Comparison of ENCODE assay signal across 8 cellular contexts in the genomic region with DNA sequence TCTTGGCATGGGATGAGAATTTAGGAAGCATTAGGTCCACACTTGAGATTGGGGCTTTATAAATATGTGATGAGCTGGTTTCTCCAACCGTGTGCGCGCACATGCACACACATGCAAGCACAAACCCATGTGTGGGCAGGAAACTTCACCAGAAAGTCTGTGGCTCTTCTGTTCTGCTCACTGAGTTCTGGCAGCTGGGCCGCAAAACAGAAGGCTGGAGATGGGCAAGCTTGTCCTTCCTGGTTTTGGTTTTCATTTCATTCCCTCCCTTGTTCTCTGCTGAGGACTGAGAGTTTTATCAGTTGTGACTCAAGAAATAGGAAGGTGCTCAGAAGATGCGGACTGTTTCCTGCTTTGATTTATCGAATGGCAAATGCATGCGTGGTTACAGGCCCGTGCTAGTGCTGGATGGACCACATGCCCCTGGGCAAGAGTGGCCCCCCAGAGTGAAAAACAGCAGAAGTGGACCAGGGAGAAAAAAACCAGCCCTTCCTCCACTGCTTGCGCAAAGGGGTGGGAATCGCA. TPM values are rescaled to one million over a fixed set of nuclear protein-coding genes. Genes with fewer than 3 reads are reported as not detected.
DNase-seq lines count a peak whose midpoint lies in the region; ATAC-seq and TF ChIP-seq lines count a peak whose summit lies in the region.
"Had no signal": no experiment of that assay in that cellular context is flagged by ENCODE, and none has a peak within 500 bp of the region (broad histone marks: within the 10 kb centered on the region; RNA-seq: fewer than 3 reads in every experiment).

No MANE protein-coding gene starts in this region.

- POLR2A ChIA-PET in activated B cell treated with CpG ODN at 0.5 μM for 24 hours (lab: Charles Lee), result interaction anchor here (0.5 to 12.5 kb wide), 11 partner anchors 10 to 141 kb away, joined by 3 to 436 read pairs (median 3); a partner anchor contains a TSS

- H3K36me3 Mint-ChIP-seq in activated B cell treated with CpG ODN at 0.5 μM for 24 hours (ENCODE audit: low read depth), result peaks cover 39% of the 10 kb centered on the region

- peaks cover 0 to 85% of the 10 kb centered on the region in 2 donors for H3K4me1 ChIP-seq in right atrium auricular region
- peaks cover 62% of the 10 kb centered on the region for H3K4me1 ChIP-seq in stomach smooth muscle (ENCODE audit: control insufficient read depth, insufficient read depth, low read length)

- no peaks in the 10 kb centered on the region for H3K9me3 ChIP-seq in right atrium auricular region
- no peaks in the 10 kb centered on the region for H3K9me3 ChIP-seq in stomach smooth muscle (ENCODE audit: control insufficient read depth in 2 of 2, low read length in 2 of 2)

- H3K27ac ChIP-seq in right atrium auricular region (peak overlapping the region; percentile 71 to 75), stomach smooth muscle (ENCODE audit: low read length) (peak overlapping the region; percentile 75)

- no peak for TF ChIP-seq CTCF in activated B cell treated with CpG ODN at 0.5 μM for 24 hours (IDR thresholded peaks at IDR 0.05)
- no peak for TF ChIP-seq CTCF in right atrium auricular region (IDR thresholded peaks at IDR 0.05)

- H3K27me3 Mint-ChIP-seq in activated B cell treated with CpG ODN at 0.5 μM for 24 hours, result no peaks in the 10 kb centered on the region

- CTCF ChIA-PET in activated B cell treated with CpG ODN at 0.5 μM for 24 hours (lab: Charles Lee), result interaction anchor here (1.1 to 6.1 kb wide), 4 partner anchors 9 to 26 kb away, joined by 3 to 38 read pairs (median 8); a partner anchor contains a TSS

- H3K27ac Mint-ChIP-seq in activated B cell treated with CpG ODN at 0.5 μM for 24 hours, result peak overlapping the region; percentile 93

- H3K4me3 ChIP-seq in right atrium auricular region, result no peak overlapping the region
- peak overlapping the region in 1 of 2 donors; percentile 47 for H3K4me3 ChIP-seq in stomach smooth muscle (ENCODE audit: low read length in 2 of 2)

- H3K4me3 Mint-ChIP-seq in activated B cell treated with CpG ODN at 0.5 μM for 24 hours, result peak overlapping the region; percentile 75

- ATAC-seq in GM18907 (IDR thresholded peaks at IDR 0.05; ENCODE audit: unreplicated experiment) (peak; percentile 61), HG02943 (IDR thresholded peaks at IDR 0.05; ENCODE audit: low read depth, unreplicated experiment) (peak; percentile 54), activated B cell treated with CpG ODN at 0.5 μM for 24 hours (ENCODE audit: low read depth) (peak; percentile 45)

- H3K36me3 ChIP-seq in right atrium auricular region (no peaks in the 10 kb centered on the region), stomach smooth muscle (ENCODE audit: control insufficient read depth in 2 of 2, insufficient read depth in 2 of 2, low read length in 2 of 2) (peaks cover 0 to 3% of the 10 kb centered on the region in 2 donors)

- no peak for DNase-seq in activated B cell treated with CpG ODN at 0.5 μM for 24 hours
- no peak for DNase-seq in right atrium auricular region (ENCODE audit: low spot score)
- DNase-seq in ecto neural progenitor cell (ENCODE audit: low spot score), result no peak
- no peak for DNase-seq in HK-2 (ENCODE audit: unreplicated experiment)

- H3K27me3 ChIP-seq in right atrium auricular region (no peaks in the 10 kb centered on the region), stomach smooth muscle (ENCODE audit: control insufficient read depth in 1 of 2, insufficient read depth in 2 of 2, low read length in 2 of 2) (no peaks in the 10 kb centered on the region)

- H3K9ac ChIP-seq in stomach smooth muscle (ENCODE audit: low read length in 2 of 2), result peak overlapping the region in 1 of 2 donors; percentile 35

- intact Hi-C loops in activated B cell treated with CpG ODN at 0.5 μM for 24 hours (cut with micrococcal nuclease), result no loop called here

- no peaks in the 10 kb centered on the region for H3K9me3 Mint-ChIP-seq in activated B cell treated with CpG ODN at 0.5 μM for 24 hours

- H3K4me1 Mint-ChIP-seq in activated B cell treated with CpG ODN at 0.5 μM for 24 hours, result peaks cover 93% of the 10 kb centered on the region

RNA-seq across cellular contexts. Expression of a gene that starts 14.1 kb away (rescaled TPM):
- total RNA-seq in activated B cell treated with CpG ODN at 0.5 μM for 24 hours (81.2 and 88.6 TPM in 2 replicates), right atrium auricular region (10 to 100 TPM in 1 of 2 donors, 1 to 10 TPM in 1; 8.2 to 10.6 TPM)

RNA-seq across cellular contexts. Expression of a gene that starts 40.8 kb away (rescaled TPM):
- total RNA-seq in activated B cell treated with CpG ODN at 0.5 μM for 24 hours, result 0.27 and 0.39 TPM in 2 replicates
- not detected for total RNA-seq in right atrium auricular region
- total RNA-seq: lung microvascular endothelial cell had no signal
